1 cellular context compared by ENCODE assay signal in genomic region chr3:48039487-48040190, GRCh38.
TF ChIP-seq lines count a peak whose summit lies in the region.

No MANE protein-coding gene starts in this region.

TF ChIP-seq in HepG2, 621 proteins besides CTCF, POLR2A, EP300 and RAD21 (continued from another document):
- TF ChIP-seq ZNF383 (CRISPR knock-in tag; IDR thresholded peaks at IDR 0.05; ENCODE audit: borderline replicate concordance) (no peak), PHF5A (CRISPR knock-in tag; IDR thresholded peaks at IDR 0.05; ENCODE audit: low read depth, unreplicated experiment) (no peak), ARNTL (CRISPR knock-in tag; IDR thresholded peaks at IDR 0.05) (peak; percentile 99), HIC2 (CRISPR knock-in tag; IDR thresholded peaks at IDR 0.05; ENCODE audit: low read depth) (no peak), ZSCAN30 (CRISPR knock-in tag; IDR thresholded peaks at IDR 0.05) (no peak), ZNF557 (CRISPR knock-in tag; IDR thresholded peaks at IDR 0.05) (no peak), ZNF7 (CRISPR knock-in tag; IDR thresholded peaks at IDR 0.05) (no peak), HOXD1 (CRISPR knock-in tag; IDR thresholded peaks at IDR 0.05) (no peak), ZNF761 (CRISPR knock-in tag; conservative IDR thresholded peaks at IDR 0.05) (peak; percentile 96), NFKBIZ (CRISPR knock-in tag; IDR thresholded peaks at IDR 0.05) (no peak), SOX6 (IDR thresholded peaks at IDR 0.05) (no peak), SOX6 (CRISPR knock-in tag; IDR thresholded peaks at IDR 0.05) (peak; percentile 58), FOXA3 (CRISPR knock-in tag; IDR thresholded peaks at IDR 0.05) (peak; percentile 40; the same call in 1 of the 2 replicates), ZBTB8A (CRISPR knock-in tag; IDR thresholded peaks at IDR 0.05; ENCODE audit: borderline replicate concordance, low read depth) (no peak), ARID3A (IDR thresholded peaks at IDR 0.05; ENCODE audit: low read depth, low read length) (peak; percentile 78; the same call in 1 of the 2 replicates), ASH2L (IDR thresholded peaks at IDR 0.05; ENCODE audit: insufficient read length, low read depth, low read length) (peak; percentile 88), TCF7L2 (IDR thresholded peaks at IDR 0.05; ENCODE audit: low read depth, low read length) (no peak), YEATS4 (CRISPR knock-in tag; IDR thresholded peaks at IDR 0.05; ENCODE audit: borderline replicate concordance) (peak; percentile 47; the same call in 1 of the 2 replicates), MEIS2 (CRISPR knock-in tag; IDR thresholded peaks at IDR 0.05) (no peak), MBNL3 (CRISPR knock-in tag; conservative IDR thresholded peaks at IDR 0.05) (no peak), ZNF577 (CRISPR knock-in tag; IDR thresholded peaks at IDR 0.05; ENCODE audit: borderline replicate concordance, low read depth) (no peak), SYNCRIP (IDR thresholded peaks at IDR 0.05; ENCODE audit: insufficient read depth, low read depth, low read length) (no peak), MXD4 (CRISPR knock-in tag; IDR thresholded peaks at IDR 0.05) (no peak), LCORL (IDR thresholded peaks at IDR 0.05) (peak; percentile 55; the same call in 1 of the 2 replicates), LCORL (CRISPR knock-in tag; IDR thresholded peaks at IDR 0.05) (no peak), KLF12 (CRISPR knock-in tag; IDR thresholded peaks at IDR 0.05; ENCODE audit: borderline replicate concordance) (no peak), PHF8 (CRISPR knock-in tag; IDR thresholded peaks at IDR 0.05) (no peak), TCF7 (IDR thresholded peaks at IDR 0.05; ENCODE audit: low read depth) (0 out of 2 replicates have a peak, but pooled peaks have one; percentile 21), NFE2L2 (IDR thresholded peaks at IDR 0.05; ENCODE audit: low read length) (peak; percentile 53; the same call in 1 of the 2 replicates)
- TF ChIP-seq, protein P1, sequence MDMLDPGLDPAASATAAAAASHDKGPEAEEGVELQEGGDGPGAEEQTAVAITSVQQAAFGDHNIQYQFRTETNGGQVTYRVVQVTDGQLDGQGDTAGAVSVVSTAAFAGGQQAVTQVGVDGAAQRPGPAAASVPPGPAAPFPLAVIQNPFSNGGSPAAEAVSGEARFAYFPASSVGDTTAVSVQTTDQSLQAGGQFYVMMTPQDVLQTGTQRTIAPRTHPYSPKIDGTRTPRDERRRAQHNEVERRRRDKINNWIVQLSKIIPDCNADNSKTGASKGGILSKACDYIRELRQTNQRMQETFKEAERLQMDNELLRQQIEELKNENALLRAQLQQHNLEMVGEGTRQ (IDR thresholded peaks at IDR 0.05; ENCODE audit: low read depth, low read length) = no peak
- TF ChIP-seq, protein P1 (CRISPR knock-in tag; IDR thresholded peaks at IDR 0.05; ENCODE audit: borderline replicate concordance) = no peak
- TF ChIP-seq, protein P2, sequence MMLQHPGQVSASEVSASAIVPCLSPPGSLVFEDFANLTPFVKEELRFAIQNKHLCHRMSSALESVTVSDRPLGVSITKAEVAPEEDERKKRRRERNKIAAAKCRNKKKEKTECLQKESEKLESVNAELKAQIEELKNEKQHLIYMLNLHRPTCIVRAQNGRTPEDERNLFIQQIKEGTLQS (CRISPR knock-in tag; IDR thresholded peaks at IDR 0.05) = peak; percentile 83
- TF ChIP-seq, protein P3, sequence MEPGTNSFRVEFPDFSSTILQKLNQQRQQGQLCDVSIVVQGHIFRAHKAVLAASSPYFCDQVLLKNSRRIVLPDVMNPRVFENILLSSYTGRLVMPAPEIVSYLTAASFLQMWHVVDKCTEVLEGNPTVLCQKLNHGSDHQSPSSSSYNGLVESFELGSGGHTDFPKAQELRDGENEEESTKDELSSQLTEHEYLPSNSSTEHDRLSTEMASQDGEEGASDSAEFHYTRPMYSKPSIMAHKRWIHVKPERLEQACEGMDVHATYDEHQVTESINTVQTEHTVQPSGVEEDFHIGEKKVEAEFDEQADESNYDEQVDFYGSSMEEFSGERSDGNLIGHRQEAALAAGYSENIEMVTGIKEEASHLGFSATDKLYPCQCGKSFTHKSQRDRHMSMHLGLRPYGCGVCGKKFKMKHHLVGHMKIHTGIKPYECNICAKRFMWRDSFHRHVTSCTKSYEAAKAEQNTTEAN (CRISPR knock-in tag; conservative IDR thresholded peaks at IDR 0.05) = 0 out of 2 replicates have a peak, but pooled peaks have one; percentile 16
- TF ChIP-seq, protein P4, sequence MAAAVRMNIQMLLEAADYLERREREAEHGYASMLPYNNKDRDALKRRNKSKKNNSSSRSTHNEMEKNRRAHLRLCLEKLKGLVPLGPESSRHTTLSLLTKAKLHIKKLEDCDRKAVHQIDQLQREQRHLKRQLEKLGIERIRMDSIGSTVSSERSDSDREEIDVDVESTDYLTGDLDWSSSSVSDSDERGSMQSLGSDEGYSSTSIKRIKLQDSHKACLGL (CRISPR knock-in tag; IDR thresholded peaks at IDR 0.05) = no peak
- TF ChIP-seq, protein P5, sequence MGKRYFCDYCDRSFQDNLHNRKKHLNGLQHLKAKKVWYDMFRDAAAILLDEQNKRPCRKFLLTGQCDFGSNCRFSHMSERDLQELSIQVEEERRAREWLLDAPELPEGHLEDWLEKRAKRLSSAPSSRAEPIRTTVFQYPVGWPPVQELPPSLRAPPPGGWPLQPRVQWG (CRISPR knock-in tag; IDR thresholded peaks at IDR 0.05; ENCODE audit: borderline replicate concordance, low read depth) = no peak
- TF ChIP-seq, protein P6, sequence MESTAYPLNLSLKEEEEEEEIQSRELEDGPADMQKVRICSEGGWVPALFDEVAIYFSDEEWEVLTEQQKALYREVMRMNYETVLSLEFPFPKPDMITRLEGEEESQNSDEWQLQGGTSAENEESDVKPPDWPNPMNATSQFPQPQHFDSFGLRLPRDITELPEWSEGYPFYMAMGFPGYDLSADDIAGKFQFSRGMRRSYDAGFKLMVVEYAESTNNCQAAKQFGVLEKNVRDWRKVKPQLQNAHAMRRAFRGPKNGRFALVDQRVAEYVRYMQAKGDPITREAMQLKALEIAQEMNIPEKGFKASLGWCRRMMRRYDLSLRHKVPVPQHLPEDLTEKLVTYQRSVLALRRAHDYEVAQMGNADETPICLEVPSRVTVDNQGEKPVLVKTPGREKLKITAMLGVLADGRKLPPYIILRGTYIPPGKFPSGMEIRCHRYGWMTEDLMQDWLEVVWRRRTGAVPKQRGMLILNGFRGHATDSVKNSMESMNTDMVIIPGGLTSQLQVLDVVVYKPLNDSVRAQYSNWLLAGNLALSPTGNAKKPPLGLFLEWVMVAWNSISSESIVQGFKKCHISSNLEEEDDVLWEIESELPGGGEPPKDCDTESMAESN (CRISPR knock-in tag; conservative IDR thresholded peaks at IDR 0.05) = no peak
